20 cellular contexts compared by ENCODE assay signal in genomic region chrX:120193720-120194119, GRCh38. TPM values are rescaled to one million over a fixed set of nuclear protein-coding genes. Genes with fewer than 3 reads are reported as not detected.
DNase-seq lines count a peak whose midpoint lies in the region; ATAC-seq, FAIRE-seq and TF ChIP-seq lines count a peak whose summit lies in the region.
"Not testable (repeated sequence)": the region's sequence is repeated elsewhere in the genome, so short reads cannot be mapped to it uniquely, and the experiment has no call there.
"Had no signal": no experiment of that assay in that cellular context is flagged by ENCODE, and none has a peak within 500 bp of the region (broad histone marks: within the 10 kb centered on the region; RNA-seq: fewer than 3 reads in every experiment).

No MANE protein-coding gene starts in this region.

- not testable (repeated sequence) for DNase-seq in GM18507 (ENCODE audit: extremely low spot score, insufficient read length, low read depth); HepG2 (ENCODE audit: low spot score)

- not testable (repeated sequence) for TF ChIP-seq POLR2A in HepG2 (IDR thresholded peaks at IDR 0.05; ENCODE audit: insufficient read depth in 1 of 2, low read depth in 2 of 2, low read length in 2 of 2)

- H4K20me1 ChIP-seq in HepG2 (ENCODE audit: insufficient read depth, low read length) = not testable (repeated sequence)

- not testable (repeated sequence) for H3K27ac ChIP-seq in HepG2 (ENCODE audit: extremely low read length, insufficient read depth, low read length)

- H3K4me1 ChIP-seq in HepG2 (ENCODE audit: insufficient read depth, low read length) = not testable (repeated sequence)

- CTCF ChIA-PET in HepG2 (lab: Yijun Ruan, JAX; ENCODE audit: low intra/inter-chr PET ratio, low total read pairs) = not testable (repeated sequence)

- H3K36me3 ChIP-seq in HepG2 (replicated peaks in 1 of 2; ENCODE audit: control insufficient read depth in 1 of 2, insufficient read depth in 2 of 2, low read length in 2 of 2) = not testable (repeated sequence)

- H3K79me2 ChIP-seq in HepG2 (ENCODE audit: insufficient read depth, low read length) = not testable (repeated sequence)

- TF ChIP-seq EP300 in HepG2 (IDR thresholded peaks at IDR 0.05; ENCODE audit: low read depth in 2 of 2, low read length in 2 of 2); HepG2 (CRISPR knock-in tag; IDR thresholded peaks at IDR 0.05; ENCODE audit: borderline replicate concordance): not testable (repeated sequence)

- H3K4me3 ChIP-seq in HepG2 (replicated peaks in 1 of 3; ENCODE audit: insufficient read depth in 1 of 3, low read depth in 2 of 3, low read length in 3 of 3) = not testable (repeated sequence)

- not testable (repeated sequence) for TF ChIP-seq RAD21 in HepG2 (CRISPR knock-in tag; IDR thresholded peaks at IDR 0.05)

- in situ Hi-C loops in HepG2 (cut with HindIII; ENCODE audit: extremely low pct_ligation_motif_present, low pct_unique_long_range_greater_than_20kb) = not testable (repeated sequence)

- not testable (repeated sequence) for H3K9me3 ChIP-seq in HepG2 (ENCODE audit: low read length)

- intact Hi-C loops in HepG2 (cut with micrococcal nuclease; ENCODE audit: unreplicated experiment) = not testable (repeated sequence)

- not testable (repeated sequence) for H3K4me2 ChIP-seq in HepG2 (ENCODE audit: low read depth, low read length)

- TF ChIP-seq CTCF in HepG2 (CRISPR knock-in tag; IDR thresholded peaks at IDR 0.05) = not testable (repeated sequence)

- not testable (repeated sequence) for BruUV-seq in HepG2 (replicated peaks; lab: Mats Ljungman, UMichigan)

- FAIRE-seq in GM18507 (lab: Jason Lieb, UNC) = peak; percentile 96
- FAIRE-seq in HepG2 (lab: Jason Lieb, UNC) = peak; percentile 12

- POLR2A ChIA-PET in HepG2 (lab: Yijun Ruan, JAX) = not testable (repeated sequence)

- no CpG with 5 or more reads among the region's 2 CpGs for WGBS in HepG2 (ENCODE audit: low lambda C conversion rate)

- not testable (repeated sequence) for H3K9ac ChIP-seq in HepG2 (ENCODE audit: insufficient read depth, low read depth, low read length)

- ATAC-seq in GM19023 (IDR thresholded peaks at IDR 0.05; ENCODE audit: unreplicated experiment) = peak; percentile 80
- peak; percentile 78 for ATAC-seq in GM21367 (IDR thresholded peaks at IDR 0.05; ENCODE audit: unreplicated experiment)
- peak; percentile 76 for ATAC-seq in GM21825 (IDR thresholded peaks at IDR 0.05; ENCODE audit: unreplicated experiment)
- peak; percentile 78 for ATAC-seq in HG02938 (IDR thresholded peaks at IDR 0.05; ENCODE audit: unreplicated experiment)
- peak; percentile 93 for ATAC-seq in HG03159 (IDR thresholded peaks at IDR 0.05; ENCODE audit: unreplicated experiment)
- peak; percentile 92 for ATAC-seq in HG03521 (IDR thresholded peaks at IDR 0.05; ENCODE audit: unreplicated experiment)
- not testable (repeated sequence) for ATAC-seq in HepG2

- not testable (repeated sequence) for H2AFZ ChIP-seq in HepG2 (ENCODE audit: low read length)

- H3K27me3 ChIP-seq in HepG2 (ENCODE audit: control insufficient read depth in 1 of 2, insufficient read depth in 2 of 2, low read length in 2 of 2) = not testable (repeated sequence)

RNA-seq across cellular contexts. Expression of gene RHOXF2, which starts 35.3 kb away (rescaled TPM):
- not detected in 2 replicates for total RNA-seq in HepG2 (2016; rRNA removed; fragmentation: Illumina TruSeq; extraction: Trizol)
- not detected in 2 replicates for total RNA-seq in HepG2 (2016; cell fraction: cytosol; rRNA removed; fragmentation: Illumina TruSeq; extraction: Trizol; ENCODE audit: low read depth)
- not detected in 2 replicates for total RNA-seq in HepG2 (2016; cell fraction: insoluble cytoplasmic fraction; rRNA removed; fragmentation: Illumina TruSeq; extraction: Trizol)
- not detected in 2 replicates for total RNA-seq in HepG2 (2016; cell fraction: membrane; rRNA removed; fragmentation: Illumina TruSeq; extraction: Trizol)
- total RNA-seq in HepG2 (2016; cell fraction: nucleus; rRNA removed; fragmentation: Illumina TruSeq; extraction: Trizol) = not detected in 2 replicates
- polyA plus RNA-seq in HepG2 (2011; rRNA removed) = not detected in 2 replicates
- polyA plus RNA-seq in HepG2 (2011; cell fraction: cytosol; rRNA removed) = not detected in 2 replicates
- polyA plus RNA-seq in HepG2 (2011; cell fraction: nucleus; rRNA removed) = 0.08 TPM in 1 of 2 replicates, not detected in the other
- 0.04 and 0.05 TPM in 2 replicates for polyA plus RNA-seq in HepG2 (2012)
- not detected in 2 replicates for polyA plus RNA-seq in HepG2 (2016; cell fraction: cytosol; fragmentation: Illumina TruSeq; extraction: Trizol; ENCODE audit: low read depth)
- not detected in 2 replicates for polyA plus RNA-seq in HepG2 (2016; cell fraction: insoluble cytoplasmic fraction; fragmentation: Illumina TruSeq; extraction: Trizol; ENCODE audit: low read depth)
- not detected in 2 replicates for polyA plus RNA-seq in HepG2 (2016; cell fraction: membrane; fragmentation: Illumina TruSeq; extraction: Trizol; ENCODE audit: low read depth)
- not detected in 2 replicates for polyA plus RNA-seq in HepG2 (2016; cell fraction: nucleus; fragmentation: Illumina TruSeq; extraction: Trizol; ENCODE audit: insufficient read depth, low read depth)
- polyA minus RNA-seq in HepG2 (2011; rRNA and poly(A)+ RNA removed; ENCODE audit: low replicate concordance) = 0.96 TPM in 1 of 2 replicates, not detected in the other
- polyA minus RNA-seq in HepG2 (2011; cell fraction: cytosol; rRNA and poly(A)+ RNA removed) = not detected in 2 replicates
- not detected in 2 replicates for polyA minus RNA-seq in HepG2 (2011; cell fraction: nucleus; rRNA and poly(A)+ RNA removed)
- total RNA-seq: activated CD4-positive, alpha-beta memory T cell treated with anti-CD3 and anti-CD28 coated beads, Interleukin-2, amount 10 ng/mL, durations not matched to agents 7 days and 5 days; CD4-positive, alpha-beta T cell; GM23338; hepatocyte; LHCN-M2; lower leg skin; myocyte; OCI-LY7; SJCRH30; skeletal muscle tissue; subcutaneous adipose tissue; transverse colon had no signal
- polyA plus RNA-seq: hepatocyte had no signal

RNA-seq across cellular contexts. Expression of gene ZBTB33, which starts 56.9 kb away (rescaled TPM):
- total RNA-seq in HepG2 (2016; rRNA removed; fragmentation: Illumina TruSeq; extraction: Trizol) = 20.2 and 36.2 TPM in 2 replicates
- total RNA-seq in HepG2 (2016; cell fraction: cytosol; rRNA removed; fragmentation: Illumina TruSeq; extraction: Trizol; ENCODE audit: low read depth) = 1.4 and 1.7 TPM in 2 replicates
- total RNA-seq in HepG2 (2016; cell fraction: insoluble cytoplasmic fraction; rRNA removed; fragmentation: Illumina TruSeq; extraction: Trizol) = 19.7 and 35.0 TPM in 2 replicates
- total RNA-seq in HepG2 (2016; cell fraction: membrane; rRNA removed; fragmentation: Illumina TruSeq; extraction: Trizol) = 7.5 and 8.5 TPM in 2 replicates
- total RNA-seq in HepG2 (2016; cell fraction: nucleus; rRNA removed; fragmentation: Illumina TruSeq; extraction: Trizol) = 20.0 and 21.0 TPM in 2 replicates
- 5.7 and 6.5 TPM in 2 replicates for polyA plus RNA-seq in HepG2 (2011; rRNA removed)
- 2.2 and 4.1 TPM in 2 replicates for polyA plus RNA-seq in HepG2 (2011; cell fraction: cytosol; rRNA removed)
- 3.3 and 6.2 TPM in 2 replicates for polyA plus RNA-seq in HepG2 (2011; cell fraction: nucleus; rRNA removed)
- polyA plus RNA-seq in HepG2 (2012) = 10.2 and 10.9 TPM in 2 replicates
- polyA plus RNA-seq in HepG2 (2016; cell fraction: cytosol; fragmentation: Illumina TruSeq; extraction: Trizol; ENCODE audit: low read depth) = 0.65 and 0.86 TPM in 2 replicates
- 29.1 and 30.2 TPM in 2 replicates for polyA plus RNA-seq in HepG2 (2016; cell fraction: insoluble cytoplasmic fraction; fragmentation: Illumina TruSeq; extraction: Trizol; ENCODE audit: low read depth)
- 3.3 and 4.2 TPM in 2 replicates for polyA plus RNA-seq in HepG2 (2016; cell fraction: membrane; fragmentation: Illumina TruSeq; extraction: Trizol; ENCODE audit: low read depth)
- 20.6 and 21.7 TPM in 2 replicates for polyA plus RNA-seq in HepG2 (2016; cell fraction: nucleus; fragmentation: Illumina TruSeq; extraction: Trizol; ENCODE audit: insufficient read depth, low read depth)
- 7.5 and 15.3 TPM in 2 replicates for polyA minus RNA-seq in HepG2 (2011; rRNA and poly(A)+ RNA removed; ENCODE audit: low replicate concordance)
- 13.4 and 17.0 TPM in 2 replicates for polyA minus RNA-seq in HepG2 (2011; cell fraction: cytosol; rRNA and poly(A)+ RNA removed)
- 12.9 and 15.8 TPM in 2 replicates for polyA minus RNA-seq in HepG2 (2011; cell fraction: nucleus; rRNA and poly(A)+ RNA removed)
